23 cellular contexts compared by ENCODE assay signal in genomic region chr6:46953921-46954320, GRCh38. TPM values are rescaled to one million over a fixed set of nuclear protein-coding genes. Genes with fewer than 3 reads are reported as not detected.
DNase-seq lines count a peak whose midpoint lies in the region; ATAC-seq and TF ChIP-seq lines count a peak whose summit lies in the region.
"Had no signal": no experiment of that assay in that cellular context is flagged by ENCODE, and none has a peak within 500 bp of the region (broad histone marks: within the 10 kb centered on the region; RNA-seq: fewer than 3 reads in every experiment).

No MANE protein-coding gene starts in this region.

- H3K9me3 ChIP-seq in heart right ventricle = no peaks in the 10 kb centered on the region
- H3K9me3 ChIP-seq in upper lobe of left lung = no peaks in the 10 kb centered on the region
- H3K9me3 ChIP-seq: A549, BLaER1, HAP-1, MG63 had no signal

- H3K4me3 ChIP-seq in heart right ventricle (peak overlapping the region in 9 of 10 donors; percentile 4 to 54 (median 39)), upper lobe of left lung (peak overlapping the region in 3 of 4 donors; percentile 27 to 50 (median 49))
- H3K4me3 ChIP-seq: A549, BLaER1, GM23248, HAP-1, MG63 had no signal

- H3K27ac Mint-ChIP-seq in endothelial cell (ENCODE audit: unreplicated experiment) = peak overlapping the region; percentile 95
- no peak overlapping the region for H3K27ac Mint-ChIP-seq in nephron
- no peak overlapping the region for H3K27ac Mint-ChIP-seq in HFFc6
- H3K27ac Mint-ChIP-seq: CD4-positive, alpha-beta memory T cell had no signal

- DNase-seq in heart right ventricle (no peak), Right ventricle myocardium inferior (ENCODE audit: missing footprints) (no peak), endothelial cell (ENCODE audit: low spot score) (no peak), upper lobe of left lung (no peak), A172 (ENCODE audit: low spot score) (no peak), HFFc6 (no peak)
- DNase-seq: CD4-positive, alpha-beta memory T cell; DMS153; GF-D8; GM23248; MG63; NCI-H1048; NCI-H146; NCI-H2029 treated with DMSO at 0.1 percent for 48 hours; NCI-H446 treated with DMSO at 0.1 percent for 48 hours had no signal

- H3K36me3 ChIP-seq in heart right ventricle (no peaks in the 10 kb centered on the region), upper lobe of left lung (no peaks in the 10 kb centered on the region)
- H3K36me3 ChIP-seq: BLaER1, HAP-1, MG63 had no signal

- TF ChIP-seq CTCF in heart right ventricle (IDR thresholded peaks at IDR 0.05) (no peak), endothelial cell (IDR thresholded peaks at IDR 0.05; ENCODE audit: unreplicated experiment) (no peak), nephron (IDR thresholded peaks at IDR 0.05; ENCODE audit: unreplicated experiment in 3 of 3) (no peak), upper lobe of left lung (IDR thresholded peaks at IDR 0.05) (no peak), HFFc6 (IDR thresholded peaks at IDR 0.05) (no peak)

- H3K4me1 Mint-ChIP-seq in endothelial cell (ENCODE audit: unreplicated experiment) (peaks cover 84% of the 10 kb centered on the region), nephron (peaks cover 14% of the 10 kb centered on the region), HFFc6 (ENCODE audit: low read depth) (no peaks in the 10 kb centered on the region)
- H3K4me1 Mint-ChIP-seq: CD4-positive, alpha-beta memory T cell had no signal

- TF ChIP-seq EP300 in upper lobe of left lung (IDR thresholded peaks at IDR 0.05) = no peak

- ATAC-seq in heart right ventricle = no peak
- ATAC-seq in Right ventricle myocardium inferior = no peak
- ATAC-seq in upper lobe of left lung (ENCODE audit: low FRiP score in 2 of 2) = no peak
- ATAC-seq in HG03039 (IDR thresholded peaks at IDR 0.05; ENCODE audit: unreplicated experiment) = no peak
- ATAC-seq: A549, Panc1 had no signal

- intact Hi-C loops in heart right ventricle (cut with DNase I) (loop anchor here in 2 of 10 donors (5.0 kb wide), 1 partner anchor 33 kb away; no protein-coding TSS in a partner anchor), Right ventricle myocardium inferior (cut with DNase I) (no loop called here)

- no peak for TF ChIP-seq POLR2A in upper lobe of left lung (IDR thresholded peaks at IDR 0.05)

- WGBS in heart right ventricle, 2 donors = 65 to 73% methylated on average over 4 of the region's 4 CpGs
- 29 to 48% methylated on average over 4 of the region's 4 CpGs for WGBS in upper lobe of left lung, 2 donors

- H3K9me3 Mint-ChIP-seq in endothelial cell (ENCODE audit: unreplicated experiment) = no peaks in the 10 kb centered on the region
- no peaks in the 10 kb centered on the region for H3K9me3 Mint-ChIP-seq in nephron
- peaks cover 4% of the 10 kb centered on the region; the same call in 1 of the 2 replicates for H3K9me3 Mint-ChIP-seq in HFFc6
- H3K9me3 Mint-ChIP-seq: CD4-positive, alpha-beta memory T cell had no signal

- H3K4me1 ChIP-seq in heart right ventricle (peaks cover 3 to 47% (median 23%) of the 10 kb centered on the region in 9 donors), upper lobe of left lung (peaks cover 23 to 41% (median 37%) of the 10 kb centered on the region in 4 donors)
- H3K4me1 ChIP-seq: BLaER1, HAP-1 had no signal

- H3K27me3 ChIP-seq in heart right ventricle (peaks cover 0 to 4% (median 0%) of the 10 kb centered on the region in 7 donors), upper lobe of left lung (no peaks in the 10 kb centered on the region)
- H3K27me3 ChIP-seq: BLaER1, MG63 had no signal

- H3K4me3 Mint-ChIP-seq in endothelial cell (ENCODE audit: unreplicated experiment) = peak overlapping the region; percentile 96
- H3K4me3 Mint-ChIP-seq in nephron = peak overlapping the region in 2 of 3 experiments; percentile 6 to 80
- H3K4me3 Mint-ChIP-seq in HFFc6 = no peak overlapping the region
- H3K4me3 Mint-ChIP-seq: CD4-positive, alpha-beta memory T cell had no signal

- H3K36me3 Mint-ChIP-seq in endothelial cell (ENCODE audit: low read depth, unreplicated experiment) = peaks cover 43% of the 10 kb centered on the region
- H3K36me3 Mint-ChIP-seq in nephron (ENCODE audit: low read depth) = no peaks in the 10 kb centered on the region
- H3K36me3 Mint-ChIP-seq in HFFc6 (ENCODE audit: low read depth) = no peaks in the 10 kb centered on the region
- H3K36me3 Mint-ChIP-seq: CD4-positive, alpha-beta memory T cell had no signal

- peaks cover 5% of the 10 kb centered on the region for H3K27me3 Mint-ChIP-seq in endothelial cell (ENCODE audit: unreplicated experiment)
- peaks cover 4% of the 10 kb centered on the region for H3K27me3 Mint-ChIP-seq in nephron (ENCODE audit: low read depth)
- peaks cover 15% of the 10 kb centered on the region for H3K27me3 Mint-ChIP-seq in HFFc6 (ENCODE audit: insufficient read depth)

- H3K27ac ChIP-seq in heart right ventricle (peak overlapping the region in 7 of 10 donors; percentile 17 to 88 (median 82)), upper lobe of left lung (peak overlapping the region; percentile 61 to 88 (median 84))
- H3K27ac ChIP-seq: A549, BLaER1, GM23248, HL-60, KMS-11 had no signal

RNA-seq across cellular contexts. Expression of gene ADGRF5, which starts 32.2 kb away (rescaled TPM):
- total RNA-seq in heart right ventricle (10 to 100 TPM; 27.1 to 92.1 (median 35.4) TPM), Right ventricle myocardium inferior (48.0 TPM), endothelial cell (ENCODE audit: unreplicated experiment) (250 TPM), upper lobe of left lung (100 to 1,000 TPM; 107 to 352 (median 215) TPM)
- 10 to 100 TPM; 28.8 to 44.7 TPM for polyA plus RNA-seq in heart right ventricle
- total RNA-seq in A172 (2014; rRNA removed; shearing (Covaris generic)) = 0.19 TPM in 1 of 2 replicates, not detected in the other
- total RNA-seq in HFFc6 (2021; fragmentation: NEBNext Ultra II Directional; extraction: Animal tissue kit (Norgen Biotek cat#: 25700)) = under 1 TPM in 4 of 6 experiments, not detected in 2; 0.06 to 0.26 (median 0.20) TPM
- total RNA-seq: CD4-positive, alpha-beta memory T cell had no signal
- polyA plus RNA-seq: A549; CD4-positive, alpha-beta memory T cell had no signal

Comparison
In these comparisons a context has a peak if more than half of its experiments do, and no peak if none do; other contexts are left out.
1. RNA of gene ADGRF5, which starts 32.2 kb away (total RNA-seq): 250 TPM in endothelial cell (single experiment), 107 to 352 TPM in upper lobe of left lung, 48.0 TPM in Right ventricle myocardium inferior (single experiment) and 27.1 to 92.1 TPM in heart right ventricle; 0.06 to 0.26 TPM in HFFc6 and 0.19 TPM in A172; every median in the first group is over 10 times any median in the second.